Comparison of ENCODE assay signal across 1 cellular context in genomic region chr1:55428944-55429931, GRCh38.
TF ChIP-seq lines count a peak whose summit lies in the region.

No MANE protein-coding gene starts in this region.

TF ChIP-seq in HCT116, 20 proteins besides CTCF, POLR2A, EP300 and RAD21 (continued from another document):
- TF ChIP-seq ATF3 (IDR thresholded peaks at IDR 0.05) (peak; percentile 86), EGR1 (IDR thresholded peaks at IDR 0.05; ENCODE audit: low read depth) (peak; percentile 38; the same call in 1 of the 2 replicates), YY1 (IDR thresholded peaks at IDR 0.05; ENCODE audit: extremely low read depth, insufficient replicate concordance, low read depth, low read length) (peak; percentile 56), POLR2AphosphoS5 (IDR thresholded peaks at IDR 0.05; ENCODE audit: low read depth, low read length) (peak; percentile 71; the same call in 1 of the 2 replicates), ZNF274 (IDR thresholded peaks at IDR 0.05; ENCODE audit: low read depth, low read length) (no peak), EZH2phosphoT487 (IDR thresholded peaks at IDR 0.05; ENCODE audit: borderline replicate concordance) (no peak), MAX (IDR thresholded peaks at IDR 0.05) (peak; percentile 90), SP1 (IDR thresholded peaks at IDR 0.05; ENCODE audit: low read depth) (peak; percentile 99), TCF7L2 (IDR thresholded peaks at IDR 0.05; ENCODE audit: borderline replicate concordance, extremely low read depth, insufficient read depth, insufficient read length) (peak; percentile 100), ZBTB33 (IDR thresholded peaks at IDR 0.05; ENCODE audit: extremely low read depth, insufficient replicate concordance, low read length) (peak; percentile 24), SIN3A (IDR thresholded peaks at IDR 0.05; ENCODE audit: low read depth) (peak; percentile 99), ELF1 (IDR thresholded peaks at IDR 0.05; ENCODE audit: borderline replicate concordance, low read depth) (no peak; the same call in 1 of the 2 replicates), ZFX (IDR thresholded peaks at IDR 0.05) (no peak), FOSL1 (IDR thresholded peaks at IDR 0.05; ENCODE audit: low read depth) (peak; percentile 99), JUND (IDR thresholded peaks at IDR 0.05) (peak; percentile 100), CBX3 (IDR thresholded peaks at IDR 0.05; ENCODE audit: low read depth) (no peak; the same call in none of the 2 replicates), EZH2 (IDR thresholded peaks at IDR 0.05) (no peak)
